Comparison of ENCODE assay signal across 9 cellular contexts in genomic region chr3:134852893-134853351, GRCh38. TPM values are rescaled to one million over a fixed set of nuclear protein-coding genes. Genes with fewer than 3 reads are reported as not detected.
DNase-seq lines count a peak whose midpoint lies in the region; ATAC-seq, FAIRE-seq and TF ChIP-seq lines count a peak whose summit lies in the region.
"Had no signal": no experiment of that assay in that cellular context is flagged by ENCODE, and none has a peak within 500 bp of the region (broad histone marks: within the 10 kb centered on the region; RNA-seq: fewer than 3 reads in every experiment).

No MANE protein-coding gene starts in this region.

- H3K36me3 Mint-ChIP-seq in naive thymus-derived CD4-positive, alpha-beta T cell = peaks cover 0 to 4% (median 0%) of the 10 kb centered on the region in 5 donors

- peaks cover 0 to 14% (median 0%) of the 10 kb centered on the region in 7 donors for H3K4me1 Mint-ChIP-seq in naive thymus-derived CD4-positive, alpha-beta T cell

- no peak overlapping the region for H3K27ac ChIP-seq in naive thymus-derived CD4-positive, alpha-beta T cell (ENCODE audit: low read depth, low read length)
- H3K27ac ChIP-seq in kidney (ENCODE audit: low read depth in 2 of 2, low read length in 2 of 2) = no peak overlapping the region

- peak; percentile 24 for DNase-seq in NK-92 treated with Interleukin-12 subunit alpha and Interleukin-12 subunit beta, amount 100 ng/mL, for 24 hours (lab: John Stamatoyannopoulos, UW)
- DNase-seq in NK-92 (lab: John Stamatoyannopoulos, UW; ENCODE audit: unreplicated experiment) = no peak
- peak; percentile 39 for DNase-seq in KBM-7
- no peak for DNase-seq in naive thymus-derived CD4-positive, alpha-beta T cell
- DNase-seq in SHP77 (lab: John Stamatoyannopoulos, UW) = no peak
- DNase-seq in kidney = no peak
- DNase-seq in NCI-H510A (lab: John Stamatoyannopoulos, UW) = no peak

- no peak for TF ChIP-seq CTCF in kidney (IDR thresholded peaks at IDR 0.05; ENCODE audit: borderline replicate concordance, extremely low read depth, insufficient read depth)

- intact Hi-C loops in naive thymus-derived CD4-positive, alpha-beta T cell (cut with micrococcal nuclease) = no loop called here
- intact Hi-C loops in kidney (cut with DNase I) = no loop called here

- no peak overlapping the region for H3K4me3 ChIP-seq in naive thymus-derived CD4-positive, alpha-beta T cell (ENCODE audit: low read length)
- H3K4me3 ChIP-seq in kidney (ENCODE audit: low read length in 2 of 2) = no peak overlapping the region

- H3K9ac ChIP-seq in kidney (ENCODE audit: low read length in 2 of 2) = no peak overlapping the region

- POLR2A ChIA-PET in naive thymus-derived CD4-positive, alpha-beta T cell (lab: Charles Lee) = no interaction called here

- peak overlapping the region in 1 of 10 donors; percentile 73 for H3K4me3 Mint-ChIP-seq in naive thymus-derived CD4-positive, alpha-beta T cell

- peaks cover 0 to 11% (median 0%) of the 10 kb centered on the region in 5 donors for H3K27me3 Mint-ChIP-seq in naive thymus-derived CD4-positive, alpha-beta T cell

- in situ Hi-C loops in KBM-7 (cut with MboI; ENCODE audit: low pct_unique_long_range_greater_than_20kb, low sequenced_read_pairs) = no loop called here

- no peaks in the 10 kb centered on the region for H3K4me1 ChIP-seq in naive thymus-derived CD4-positive, alpha-beta T cell (ENCODE audit: control insufficient read depth in 2 of 2, insufficient read depth in 2 of 2, low read length in 2 of 2)
- no peaks in the 10 kb centered on the region for H3K4me1 ChIP-seq in kidney (ENCODE audit: control insufficient read depth in 1 of 2, insufficient read depth in 1 of 2, low read depth in 1 of 2, low read length in 2 of 2)

- H3K9me3 Mint-ChIP-seq in naive thymus-derived CD4-positive, alpha-beta T cell = peaks cover 0 to 4% (median 0%) of the 10 kb centered on the region in 11 donors

- peak overlapping the region in 1 of 9 donors; percentile 76 for H3K27ac Mint-ChIP-seq in naive thymus-derived CD4-positive, alpha-beta T cell

- CTCF ChIA-PET in naive thymus-derived CD4-positive, alpha-beta T cell (lab: Charles Lee) = no interaction called here

- peak; percentile 95 for ATAC-seq in GM21786 (IDR thresholded peaks at IDR 0.05; ENCODE audit: unreplicated experiment)
- peak; percentile 64 for ATAC-seq in naive thymus-derived CD4-positive, alpha-beta T cell

- no peaks in the 10 kb centered on the region for H3K36me3 ChIP-seq in naive thymus-derived CD4-positive, alpha-beta T cell (ENCODE audit: control insufficient read depth in 2 of 3, insufficient read depth in 3 of 3, low read length in 3 of 3)
- no peaks in the 10 kb centered on the region for H3K36me3 ChIP-seq in kidney (ENCODE audit: control insufficient read depth in 1 of 2, insufficient read depth in 2 of 2, low read length in 2 of 2)

- H3K9me3 ChIP-seq in naive thymus-derived CD4-positive, alpha-beta T cell (ENCODE audit: control insufficient read depth in 2 of 3, low read length in 3 of 3) = no peaks in the 10 kb centered on the region
- H3K9me3 ChIP-seq in kidney (ENCODE audit: control insufficient read depth in 1 of 2, low read length in 2 of 2) = no peaks in the 10 kb centered on the region

- no peak for FAIRE-seq in kidney (lab: Jason Lieb, UNC)
- FAIRE-seq: A204.1 had no signal

- no peaks in the 10 kb centered on the region for H3K27me3 ChIP-seq in naive thymus-derived CD4-positive, alpha-beta T cell (ENCODE audit: control insufficient read depth in 2 of 2, insufficient read depth in 2 of 2, low read length in 2 of 2)

RNA-seq across cellular contexts. Expression of gene EPHB1, which starts 57.9 kb away (rescaled TPM):
- 1 to 10 TPM in 3 of 5 experiments, not detected in 2; 1.6 to 2.2 (median 1.8) TPM for total RNA-seq in naive thymus-derived CD4-positive, alpha-beta T cell
- polyA plus RNA-seq in naive thymus-derived CD4-positive, alpha-beta T cell = not detected
- total RNA-seq in kidney = 3.2 TPM
- polyA plus RNA-seq in kidney (ENCODE audit: insufficient read depth, low read depth, low replicate concordance) = 0.39 TPM

Comparison
In these comparisons a context has a peak if more than half of its experiments do, and no peak if none do; other contexts are left out.
1. DNase-seq: peak in NK-92 treated with Interleukin-12 subunit alpha and Interleukin-12 subunit beta, amount 100 ng/mL, for 24 hours (single experiment) and KBM-7 (single experiment); none in NK-92 (single experiment), naive thymus-derived CD4-positive, alpha-beta T cell (0 of 9), SHP77 (0 of 2), kidney (single experiment) and NCI-H510A (single experiment).